34 cellular contexts compared by ENCODE assay signal in genomic region chr4:68597489-68597888, GRCh38. TPM values are rescaled to one million over a fixed set of nuclear protein-coding genes. Genes with fewer than 3 reads are reported as not detected.
"Had no signal": no experiment of that assay in that cellular context is flagged by ENCODE, and none has a peak within 500 bp of the region (broad histone marks: within the 10 kb centered on the region; RNA-seq: fewer than 3 reads in every experiment).

No MANE protein-coding gene starts in this region.

- H3K9me3 ChIP-seq: adrenal gland, body of pancreas, breast epithelium had no signal

- DNase-seq: activated B cell treated with CpG ODN at 0.5 μM for 24 hours; activated CD4-positive, alpha-beta memory T cell treated with anti-CD3 and anti-CD28 coated beads for 36 hours; activated CD4-positive, alpha-beta T cell treated with anti-CD3 and anti-CD28 coated beads for 4 hours; activated CD4-positive, alpha-beta T cell treated with anti-CD3 and anti-CD28 coated beads, Interleukin-2, amount 10 ng/mL, durations not matched to agents 24 days and 14 days; activated CD4-positive, alpha-beta T cell treated with anti-CD3 and anti-CD28 coated beads, Interleukin-2, amount 50 U/mL, for 1 hour; activated CD4-positive, alpha-beta T cell treated with anti-CD3 and anti-CD28 coated beads, Interleukin-2, amount 50 U/mL, for 4 hours; activated CD4-positive, CD25-positive, alpha-beta regulatory T cell treated with anti-CD3 and anti-CD28 coated beads, Interleukin-2, amount 50 U/mL, for 72 hours; activated CD8-positive, alpha-beta memory T cell treated with anti-CD3 and anti-CD28 coated beads, Interleukin-2, amount 50 U/mL, for 4 hours; activated CD8-positive, alpha-beta T cell treated with anti-CD3 and anti-CD28 coated beads for 36 hours; activated effector memory CD4-positive, alpha-beta T cell treated with Interleukin-2 at 50 U/mL for 16 hours; activated gamma-delta T cell; activated naive CD4-positive, alpha-beta T cell treated with anti-CD3 and anti-CD28 coated beads for 36 hours; activated naive CD4-positive, alpha-beta T cell treated with anti-CD3 and anti-CD28 coated beads, Interleukin-2, amount 50 U/mL, for 16 hours; activated T-cell treated with anti-CD3 and anti-CD28 coated beads for 4 hours; activated T-cell treated with anti-CD3 and anti-CD28 coated beads, Interleukin-2, amount 50 U/mL, for 1 hour; activated T-cell treated with anti-CD3 and anti-CD28 coated beads, Interleukin-2, amount 50 U/mL, for 4 hours; adrenal gland; amniotic stem cell; aorta; body of pancreas; brain microvascular endothelial cell; central memory CD4-positive, alpha-beta T cell; T-helper 1 cell; T-helper 2 cell; T-helper 9 cell had no signal

- FAIRE-seq: astrocyte, TTC549 had no signal

- ATAC-seq: activated CD8-positive, alpha-beta T cell treated with anti-CD3 and anti-CD28 coated beads for 36 hours; activated naive CD4-positive, alpha-beta T cell treated with anti-CD3 and anti-CD28 coated beads, Interleukin-2, amount 50 U/mL, for 72 hours; activated T-cell treated with anti-CD3 and anti-CD28 coated beads, Interleukin-2, amount 50 U/mL, for 4 hours; body of pancreas had no signal

- H3K27ac ChIP-seq: adrenal gland, body of pancreas, brain microvascular endothelial cell, breast epithelium, VCaP had no signal

- H3K27me3 ChIP-seq: adrenal gland, body of pancreas, brain microvascular endothelial cell, breast epithelium had no signal

- H3K36me3 ChIP-seq: adrenal gland, brain microvascular endothelial cell, breast epithelium had no signal

- H3K4me3 ChIP-seq: adrenal gland, body of pancreas, breast epithelium had no signal

- H3K4me1 ChIP-seq: adrenal gland, breast epithelium had no signal

RNA-seq across cellular contexts. Expression of gene UGT2B17, which starts 21.4 kb away (rescaled TPM):
- total RNA-seq: activated CD4-positive, alpha-beta memory T cell treated with anti-CD3 and anti-CD28 coated beads for 36 hours; activated CD4-positive, alpha-beta T cell treated with anti-CD3 and anti-CD28 coated beads, Interleukin-2, amount 10 ng/mL, durations not matched to agents 24 days and 14 days; activated CD8-positive, alpha-beta memory T cell treated with anti-CD3 and anti-CD28 coated beads for 36 hours; activated CD8-positive, alpha-beta T cell treated with anti-CD3 and anti-CD28 coated beads for 36 hours; activated naive CD4-positive, alpha-beta T cell treated with anti-CD3 and anti-CD28 coated beads for 36 hours; activated naive CD4-positive, alpha-beta T cell treated with anti-CD3 and anti-CD28 coated beads, Interleukin-2, amount 50 U/mL, for 72 hours; activated T-helper 2 cell treated with anti-CD3 and anti-CD28 coated beads, Interferon-gamma antibody, Interleukin-2, Interleukin-4, amounts not matched to agents 10 μg/mL and 5 μg/mL and 100 μg/mL, durations not matched to agents 14 hours and 24 hours and 36 hours; aorta; astrocyte; body of pancreas; cardiac septum; cerebellum had no signal
